ENCODE assay signal across 20 cellular contexts in the genomic region with DNA sequence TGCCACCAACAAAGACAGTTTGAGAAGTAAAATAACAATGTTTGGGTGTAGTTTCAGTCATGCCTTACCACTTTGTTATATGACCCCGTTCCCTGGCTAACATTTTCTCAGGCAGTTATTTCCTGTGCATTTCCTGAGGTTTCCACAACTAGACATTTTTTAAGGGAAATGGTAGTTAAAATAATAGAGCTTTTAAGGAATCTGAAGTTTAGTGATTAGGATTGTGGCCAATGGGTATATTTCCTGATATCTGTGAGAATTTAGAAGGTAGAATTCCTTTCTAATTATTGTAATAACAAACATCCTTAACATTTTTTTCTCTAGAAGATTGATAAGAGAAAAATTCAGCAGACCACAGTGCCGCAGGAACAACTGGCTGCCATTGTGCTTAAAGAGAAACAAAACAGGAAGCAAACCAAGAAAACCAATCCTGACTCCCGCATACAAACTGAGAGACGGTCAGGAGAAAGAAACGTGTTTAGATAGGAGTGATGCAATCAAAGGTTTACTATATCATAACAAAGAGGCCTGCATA.
A peak's percentile ranks its signal among the peaks of the same experiment; 100 is the strongest.
DNase-seq lines count a peak whose midpoint lies in the region; ATAC-seq and TF ChIP-seq lines count a peak whose summit lies in the region.
"Had no signal": no experiment of that assay in that cellular context is flagged by ENCODE, and none has a peak within 500 bp of the region (broad histone marks: within the 10 kb centered on the region; RNA-seq: fewer than 3 reads in every experiment).

No MANE protein-coding gene starts in this region.

- in situ Hi-C loops in KBM-7 (cut with MboI; ENCODE audit: low pct_unique_long_range_greater_than_20kb, low sequenced_read_pairs), result no loop called here
- in situ Hi-C loops in GM13976 (cut with MboI; ENCODE audit: low sequenced_read_pairs, unreplicated experiment), result no loop called here

- H4K20me1 ChIP-seq in hepatocyte (ENCODE audit: insufficient read depth, poor library complexity, severe bottlenecking) (no peaks in the 10 kb centered on the region), smooth muscle cell (ENCODE audit: low read depth) (no peaks in the 10 kb centered on the region)
- H4K20me1 ChIP-seq: BLaER1 treated with 17β-estradiol and CSF1 and Interleukin-3, amounts not matched to agents 10 nM and 100 nM had no signal

- H3K27ac ChIP-seq in hepatocyte, result peak overlapping the region; percentile 17
- H3K27ac ChIP-seq in smooth muscle cell (ENCODE audit: low read depth), result peak overlapping the region; percentile 49
- H3K27ac ChIP-seq: BLaER1 treated with 17β-estradiol and CSF1 and Interleukin-3, amounts not matched to agents 10 nM and 100 nM; body of pancreas; foreskin keratinocyte; RWPE1; thoracic aorta had no signal

- TF ChIP-seq CTCF in hepatocyte (IDR thresholded peaks at IDR 0.05; ENCODE audit: poor library complexity) (no peak), smooth muscle cell (IDR thresholded peaks at IDR 0.05; ENCODE audit: borderline replicate concordance, insufficient read depth, poor library complexity, severe bottlenecking) (no peak), GM13976 (IDR thresholded peaks at IDR 0.05; ENCODE audit: borderline replicate concordance, control extremely low read depth, extremely low read depth, insufficient read depth, missing control alignments) (no peak)

- DNase-seq in KBM-7, result peak; percentile 11
- peak; percentile 38 for DNase-seq in astrocyte of the hippocampus (ENCODE audit: low read depth, low spot score)
- DNase-seq in hepatocyte (ENCODE audit: low spot score), result no peak
- DNase-seq in smooth muscle cell (lab: John Stamatoyannopoulos, UW; ENCODE audit: unreplicated experiment), result no peak
- DNase-seq in T-helper 1 cell, result no peak
- DNase-seq in GM13976 (ENCODE audit: low spot score), result no peak
- DNase-seq: activated gamma-delta T cell treated with Interleukin-2 at 50 U/mL for 16 hours; body of pancreas; DMS53; effector CD4-positive, alpha-beta T cell; foreskin keratinocyte; MG63; NCI-H82; stimulated activated CD4-positive, alpha-beta T cell treated with anti-CD3 and anti-CD28 coated beads, Interleukin-4, amount 100 ng/mL, for 4 hours had no signal

- H3K79me2 ChIP-seq in hepatocyte (no peaks in the 10 kb centered on the region), smooth muscle cell (ENCODE audit: low read depth) (no peaks in the 10 kb centered on the region)

- H3K4me3 ChIP-seq in hepatocyte (no peak overlapping the region), smooth muscle cell (peak overlapping the region; percentile 17)
- H3K4me3 ChIP-seq: BLaER1 treated with 17β-estradiol and CSF1 and Interleukin-3, amounts not matched to agents 10 nM and 100 nM; body of pancreas; GM23338; lung; MG63; thoracic aorta had no signal

- WGBS in hepatocyte (ENCODE audit: low lambda C conversion rate, missing lambda C conversion rate), result 49% methylated on average over 5 of the region's 5 CpGs
- 35% methylated on average over 5 of the region's 5 CpGs for WGBS in smooth muscle cell (ENCODE audit: low lambda C conversion rate)

- ATAC-seq in GM18505 (IDR thresholded peaks at IDR 0.05; ENCODE audit: unreplicated experiment), result no peak
- ATAC-seq: body of pancreas, foreskin keratinocyte, GM23338 had no signal

- H3K4me2 ChIP-seq in hepatocyte (peak overlapping the region; percentile 34), smooth muscle cell (peak overlapping the region; percentile 72)
- H3K4me2 ChIP-seq: BLaER1 treated with 17β-estradiol and CSF1 and Interleukin-3, amounts not matched to agents 10 nM and 100 nM; GM23338 had no signal

- H3K4me1 ChIP-seq in hepatocyte (ENCODE audit: insufficient read depth) (no peaks in the 10 kb centered on the region), smooth muscle cell (ENCODE audit: low read depth) (no peaks in the 10 kb centered on the region)
- H3K4me1 ChIP-seq: body of pancreas, foreskin keratinocyte had no signal

- no peaks in the 10 kb centered on the region for H3K9me2 ChIP-seq in hepatocyte (replicated peaks; ENCODE audit: insufficient read depth)

- TF ChIP-seq POLR2A in GM18505 (IDR thresholded peaks at IDR 0.05; ENCODE audit: borderline replicate concordance, extremely low read depth, insufficient read depth, insufficient read length), result no peak

- H3K36me3 ChIP-seq in hepatocyte (replicated peaks; ENCODE audit: insufficient read depth, low read depth), result no peaks in the 10 kb centered on the region
- no peaks in the 10 kb centered on the region for H3K36me3 ChIP-seq in smooth muscle cell (ENCODE audit: low read depth)
- H3K36me3 ChIP-seq: MG63, thoracic aorta had no signal

- H3F3A ChIP-seq in smooth muscle cell (ENCODE audit: low read depth), result peaks cover 6% of the 10 kb centered on the region

- no peaks in the 10 kb centered on the region for H3K9me3 ChIP-seq in hepatocyte (ENCODE audit: low read depth)
- H3K9me3 ChIP-seq in smooth muscle cell (replicated peaks; ENCODE audit: low read depth), result no peaks in the 10 kb centered on the region
- H3K9me3 ChIP-seq: body of pancreas, thoracic aorta had no signal

- no peaks in the 10 kb centered on the region for H3K27me3 ChIP-seq in hepatocyte
- H3K27me3 ChIP-seq in smooth muscle cell (ENCODE audit: low read depth), result no peaks in the 10 kb centered on the region
- H3K27me3 ChIP-seq: BLaER1 treated with 17β-estradiol and CSF1 and Interleukin-3, amounts not matched to agents 10 nM and 100 nM; body of pancreas; foreskin keratinocyte; MG63 had no signal

- H3K9ac ChIP-seq in smooth muscle cell (ENCODE audit: low read depth), result no peak overlapping the region
- H3K9ac ChIP-seq: BLaER1 treated with 17β-estradiol and CSF1 and Interleukin-3, amounts not matched to agents 10 nM and 100 nM had no signal

- peak overlapping the region; percentile 29 for H2AFZ ChIP-seq in hepatocyte
- peak overlapping the region; percentile 97 for H2AFZ ChIP-seq in smooth muscle cell (ENCODE audit: low read depth)
- H2AFZ ChIP-seq: GM23338 had no signal

Comparison
In these comparisons a context has a peak if more than half of its experiments do, and no peak if none do; other contexts are left out.
1. DNase-seq: peak in KBM-7 (single experiment) and astrocyte of the hippocampus (single experiment); none in hepatocyte (single experiment), smooth muscle cell (single experiment), T-helper 1 cell (0 of 5) and GM13976 (single experiment).